In the genomic region with DNA sequence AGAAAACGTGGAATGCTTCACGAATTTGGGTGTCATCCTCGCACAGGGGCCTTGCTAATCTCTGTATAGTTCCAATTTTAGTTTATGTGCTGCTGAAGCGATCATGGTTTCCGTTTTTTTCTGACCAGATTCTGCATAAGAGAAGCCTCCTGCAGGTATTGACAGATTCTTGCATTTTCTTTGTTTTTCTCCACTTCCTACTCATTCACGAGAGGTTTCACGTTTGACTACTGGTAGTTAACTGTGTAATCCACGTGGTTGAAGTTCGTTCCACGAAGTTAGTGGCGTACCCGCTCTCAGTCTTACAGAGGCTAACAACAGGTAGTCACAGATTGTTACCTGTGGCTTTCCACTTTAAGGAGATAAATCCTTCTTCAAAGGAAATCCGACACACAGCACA, we compare ENCODE assay signal across 36 cellular contexts. TPM values are rescaled to one million over a fixed set of nuclear protein-coding genes. Genes with fewer than 3 reads are reported as not detected.
"Had no signal": no experiment of that assay in that cellular context is flagged by ENCODE, and none has a peak within 500 bp of the region (broad histone marks: within the 10 kb centered on the region; RNA-seq: fewer than 3 reads in every experiment).

No MANE protein-coding gene starts in this region.

- H3K4me3 ChIP-seq: coronary artery, dorsolateral prefrontal cortex, esophagus squamous epithelium, gastroesophageal sphincter, heart right ventricle, hepatocyte had no signal

- H3K4me1 ChIP-seq: esophagus squamous epithelium, gastroesophageal sphincter, heart right ventricle had no signal

- H3K9me3 ChIP-seq: esophagus squamous epithelium, gastroesophageal sphincter, heart right ventricle had no signal

- H3K4me1 Mint-ChIP-seq: activated CD4-positive, alpha-beta memory T cell treated with anti-CD3 and anti-CD28 coated beads, Interleukin-2, amount 10 ng/mL, durations not matched to agents 7 days and 5 days; activated CD4-positive, alpha-beta T cell treated with anti-CD3 and anti-CD28 coated beads, Interleukin-2, amount 10 ng/mL, durations not matched to agents 7 days and 5 days; activated T-helper 17 cell treated with anti-CD3 and anti-CD28 coated beads, Interleukin-2, amount 50 U/mL, for 72 hours; central memory CD8-positive, alpha-beta T cell had no signal

- H3K27ac Mint-ChIP-seq: activated CD4-positive, alpha-beta memory T cell treated with anti-CD3 and anti-CD28 coated beads, Interleukin-2, amount 10 ng/mL, durations not matched to agents 7 days and 5 days; activated CD4-positive, alpha-beta T cell treated with anti-CD3 and anti-CD28 coated beads, Interleukin-2, amount 10 ng/mL, durations not matched to agents 7 days and 5 days; activated naive CD8-positive, alpha-beta T cell; activated T-cell treated with anti-CD3 and anti-CD28 coated beads, Interleukin-2, amount 50 U/mL, for 24 hours; activated T-helper 17 cell treated with anti-CD3 and anti-CD28 coated beads, Interleukin-2, amount 50 U/mL, for 72 hours; dendritic cell treated with granulocyte-macrophage colony-stimulating factor and Interleukin-4, amounts not matched to agents 40 ng/mL and 50 ng/mL, for 4 days had no signal

- H3K27ac ChIP-seq: brain microvascular endothelial cell, coronary artery, dorsolateral prefrontal cortex, epithelial cell of prostate, esophagus squamous epithelium, gastroesophageal sphincter, heart right ventricle, hepatocyte had no signal

- H3K27me3 Mint-ChIP-seq: activated CD4-positive, alpha-beta memory T cell treated with anti-CD3 and anti-CD28 coated beads, Interleukin-2, amount 10 ng/mL, durations not matched to agents 7 days and 5 days; activated CD4-positive, alpha-beta T cell treated with anti-CD3 and anti-CD28 coated beads, Interleukin-2, amount 10 ng/mL, durations not matched to agents 7 days and 5 days; activated naive CD8-positive, alpha-beta T cell; activated T-cell treated with anti-CD3 and anti-CD28 coated beads, Interleukin-2, amount 50 U/mL, for 24 hours; activated T-helper 17 cell treated with anti-CD3 and anti-CD28 coated beads, Interleukin-2, amount 50 U/mL, for 72 hours; central memory CD8-positive, alpha-beta T cell; dendritic cell treated with granulocyte-macrophage colony-stimulating factor and Interleukin-4, amounts not matched to agents 40 ng/mL and 50 ng/mL, for 4 days had no signal

- H3K4me3 Mint-ChIP-seq: activated CD4-positive, alpha-beta memory T cell treated with anti-CD3 and anti-CD28 coated beads, Interleukin-2, amount 10 ng/mL, durations not matched to agents 7 days and 5 days; activated CD4-positive, alpha-beta T cell treated with anti-CD3 and anti-CD28 coated beads, Interleukin-2, amount 10 ng/mL, durations not matched to agents 7 days and 5 days; activated naive CD8-positive, alpha-beta T cell; activated T-cell treated with anti-CD3 and anti-CD28 coated beads, Interleukin-2, amount 50 U/mL, for 24 hours; activated T-helper 17 cell treated with anti-CD3 and anti-CD28 coated beads, Interleukin-2, amount 50 U/mL, for 72 hours; central memory CD8-positive, alpha-beta T cell; dendritic cell treated with granulocyte-macrophage colony-stimulating factor and Interleukin-4, amounts not matched to agents 40 ng/mL and 50 ng/mL, for 4 days had no signal

- H3K27me3 ChIP-seq: brain microvascular endothelial cell, dorsolateral prefrontal cortex, esophagus squamous epithelium, gastroesophageal sphincter, heart right ventricle, hepatocyte had no signal

- ATAC-seq: activated T-helper 17 cell treated with anti-CD3 and anti-CD28 coated beads, Interleukin-2, amount 50 U/mL, for 72 hours; gastroesophageal sphincter; heart right ventricle had no signal

- H3K36me3 ChIP-seq: brain microvascular endothelial cell, esophagus squamous epithelium, gastroesophageal sphincter, heart right ventricle had no signal

- H3K36me3 Mint-ChIP-seq: activated naive CD8-positive, alpha-beta T cell had no signal

- DNase-seq: activated CD4-positive, alpha-beta memory T cell treated with anti-CD3 and anti-CD28 coated beads, Interleukin-2, amount 10 ng/mL, durations not matched to agents 7 days and 5 days; activated CD4-positive, alpha-beta T cell treated with anti-CD3 and anti-CD28 coated beads for 1 hour; activated CD4-positive, alpha-beta T cell treated with anti-CD3 and anti-CD28 coated beads for 4 hours; activated CD4-positive, alpha-beta T cell treated with anti-CD3 and anti-CD28 coated beads, Interleukin-2, amount 10 ng/mL, durations not matched to agents 7 days and 5 days; activated CD4-positive, alpha-beta T cell treated with anti-CD3 and anti-CD28 coated beads, Interleukin-2, amount 50 U/mL, for 4 hours; activated CD8-positive, alpha-beta memory T cell treated with anti-CD3 and anti-CD28 coated beads, Interleukin-2, amount 50 U/mL, for 48 hours; activated effector memory CD4-positive, alpha-beta T cell treated with Interleukin-2 at 50 U/mL for 16 hours; activated gamma-delta T cell treated with Interleukin-2 at 50 U/mL for 16 hours; activated naive CD4-positive, alpha-beta T cell treated with anti-CD3 and anti-CD28 coated beads, Interleukin-2, amount 50 U/mL, for 16 hours; activated naive CD4-positive, alpha-beta T cell treated with Interleukin-2 at 50 U/mL for 16 hours; activated T-cell treated with anti-CD3 and anti-CD28 coated beads for 4 hours; activated T-cell treated with anti-CD3 and anti-CD28 coated beads, Interleukin-2, amount 50 U/mL, for 24 hours; amniotic stem cell; anterior cingulate cortex; brain microvascular endothelial cell; dorsolateral prefrontal cortex; effector memory CD4-positive, alpha-beta T cell; esophagus squamous epithelium; foreskin melanocyte; heart right ventricle; T-helper 2 cell had no signal

RNA-seq across cellular contexts. Expression of a gene that starts 12.1 kb away (rescaled TPM):
- total RNA-seq: activated CD4-positive, alpha-beta memory T cell treated with anti-CD3 and anti-CD28 coated beads, Interleukin-2, amount 10 ng/mL, durations not matched to agents 7 days and 5 days; activated CD4-positive, alpha-beta T cell treated with anti-CD3 and anti-CD28 coated beads, Interleukin-2, amount 10 ng/mL, durations not matched to agents 7 days and 5 days; activated T-helper 17 cell treated with anti-CD3 and anti-CD28 coated beads, Interleukin-2, amount 50 U/mL, for 72 hours; bronchial epithelial cell; cardiac septum; cerebellum; endothelial cell of umbilical vein; esophagus squamous epithelium; fibroblast of villous mesenchyme; heart right ventricle had no signal

RNA-seq across cellular contexts. Expression of a gene that starts 17.7 kb away (rescaled TPM):
- total RNA-seq: activated CD4-positive, alpha-beta memory T cell treated with anti-CD3 and anti-CD28 coated beads, Interleukin-2, amount 10 ng/mL, durations not matched to agents 7 days and 5 days; activated CD4-positive, alpha-beta T cell treated with anti-CD3 and anti-CD28 coated beads, Interleukin-2, amount 10 ng/mL, durations not matched to agents 7 days and 5 days; activated T-helper 17 cell treated with anti-CD3 and anti-CD28 coated beads, Interleukin-2, amount 50 U/mL, for 72 hours; astrocyte; bronchial epithelial cell; cardiac septum; cerebellum; dorsolateral prefrontal cortex; endothelial cell of umbilical vein; esophagus squamous epithelium; fibroblast of lung; fibroblast of villous mesenchyme; gastroesophageal sphincter; heart right ventricle; hepatocyte had no signal
